In the genomic region with DNA sequence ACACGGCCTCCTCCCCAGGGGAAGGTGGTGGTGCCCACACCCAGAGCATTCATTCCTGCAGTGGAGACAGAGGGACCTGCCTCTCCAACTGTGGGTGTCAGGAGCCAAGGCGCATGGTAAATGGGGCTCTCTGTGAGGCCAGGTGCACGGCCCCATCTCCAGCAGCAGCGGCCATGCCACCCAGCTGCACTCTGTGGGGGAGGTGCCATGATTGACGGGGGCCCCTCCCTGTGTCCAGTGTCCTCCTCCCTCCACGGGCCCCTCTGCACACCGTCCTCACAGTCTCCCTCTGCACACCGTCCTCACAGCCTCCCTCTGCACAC, we compare ENCODE assay signal across 22 cellular contexts.
"Had no signal": no experiment of that assay in that cellular context is flagged by ENCODE, and none has a peak within 500 bp of the region (broad histone marks: within the 10 kb centered on the region; RNA-seq: fewer than 3 reads in every experiment).

No MANE protein-coding gene starts in this region.

- H3K9me3 ChIP-seq: left lung, lower lobe of right lung, ovary, sigmoid colon, thoracic aorta, tibial nerve, upper lobe of left lung had no signal

- H3K4me3 Mint-ChIP-seq: immature natural killer cell; naive thymus-derived CD8-positive, alpha-beta T cell; nephron progenitor cell; stimulated activated effector memory CD8-positive, alpha-beta T cell treated with anti-CD3 and anti-CD28 coated beads, Interleukin-12 subunit alpha, Interleukin-12 subunit beta, amount 100 ng/mL, for 72 hours had no signal

- DNase-seq: cerebellar nuclear complex; effector CD4-positive, alpha-beta T cell; foreskin keratinocyte; glutamatergic neuron; hypothalamus; immature natural killer cell; naive thymus-derived CD8-positive, alpha-beta T cell; nephron progenitor cell; occipital lobe; sigmoid colon; stimulated activated CD4-positive, alpha-beta T cell treated with anti-CD3 and anti-CD28 coated beads, Interleukin-2, amount 100 ng/mL, for 24 hours; stimulated activated CD4-positive, alpha-beta T cell treated with anti-CD3 and anti-CD28 coated beads, Interleukin-4, amount 100 ng/mL, for 24 hours; stimulated activated naive CD4-positive, alpha-beta T cell treated with Interleukin-2 at 50 U/mL for 16 hours had no signal

- H3K4me3 ChIP-seq: cardiac muscle cell, dorsolateral prefrontal cortex, left lung, lower lobe of right lung, ovary, sigmoid colon, thoracic aorta, tibial nerve, upper lobe of left lung had no signal

- H3K27ac ChIP-seq: cardiac muscle cell, foreskin keratinocyte, left lung, lower lobe of right lung, ovary, sigmoid colon, thoracic aorta, tibial nerve, upper lobe of left lung had no signal

- H3K27me3 Mint-ChIP-seq: naive thymus-derived CD8-positive, alpha-beta T cell had no signal

- H3K27me3 ChIP-seq: cardiac muscle cell, foreskin keratinocyte, left lung, ovary, sigmoid colon, tibial nerve, upper lobe of left lung had no signal

- H3K27ac Mint-ChIP-seq: nephron progenitor cell; stimulated activated effector memory CD8-positive, alpha-beta T cell treated with anti-CD3 and anti-CD28 coated beads, Interleukin-12 subunit alpha, Interleukin-12 subunit beta, amount 100 ng/mL, for 72 hours had no signal

- ATAC-seq: foreskin keratinocyte; left lung; lower lobe of right lung; naive thymus-derived CD8-positive, alpha-beta T cell; stimulated activated effector memory CD8-positive, alpha-beta T cell treated with anti-CD3 and anti-CD28 coated beads, Interleukin-12 subunit alpha, Interleukin-12 subunit beta, amount 100 ng/mL, for 72 hours had no signal

- H3K9me3 Mint-ChIP-seq: immature natural killer cell; naive thymus-derived CD8-positive, alpha-beta T cell; nephron progenitor cell; stimulated activated effector memory CD8-positive, alpha-beta T cell treated with anti-CD3 and anti-CD28 coated beads, Interleukin-12 subunit alpha, Interleukin-12 subunit beta, amount 100 ng/mL, for 72 hours had no signal

- H3K4me1 ChIP-seq: foreskin keratinocyte, left lung, upper lobe of left lung had no signal

- H3K36me3 Mint-ChIP-seq: immature natural killer cell; naive thymus-derived CD8-positive, alpha-beta T cell; stimulated activated effector memory CD8-positive, alpha-beta T cell treated with anti-CD3 and anti-CD28 coated beads, Interleukin-12 subunit alpha, Interleukin-12 subunit beta, amount 100 ng/mL, for 72 hours had no signal

- H3K4me1 Mint-ChIP-seq: stimulated activated effector memory CD8-positive, alpha-beta T cell treated with anti-CD3 and anti-CD28 coated beads, Interleukin-12 subunit alpha, Interleukin-12 subunit beta, amount 100 ng/mL, for 72 hours had no signal

- H3K36me3 ChIP-seq: cardiac muscle cell, left lung, lower lobe of right lung, ovary, thoracic aorta, upper lobe of left lung had no signal
